ENCODE assay signal across 8 cellular contexts in the genomic region with DNA sequence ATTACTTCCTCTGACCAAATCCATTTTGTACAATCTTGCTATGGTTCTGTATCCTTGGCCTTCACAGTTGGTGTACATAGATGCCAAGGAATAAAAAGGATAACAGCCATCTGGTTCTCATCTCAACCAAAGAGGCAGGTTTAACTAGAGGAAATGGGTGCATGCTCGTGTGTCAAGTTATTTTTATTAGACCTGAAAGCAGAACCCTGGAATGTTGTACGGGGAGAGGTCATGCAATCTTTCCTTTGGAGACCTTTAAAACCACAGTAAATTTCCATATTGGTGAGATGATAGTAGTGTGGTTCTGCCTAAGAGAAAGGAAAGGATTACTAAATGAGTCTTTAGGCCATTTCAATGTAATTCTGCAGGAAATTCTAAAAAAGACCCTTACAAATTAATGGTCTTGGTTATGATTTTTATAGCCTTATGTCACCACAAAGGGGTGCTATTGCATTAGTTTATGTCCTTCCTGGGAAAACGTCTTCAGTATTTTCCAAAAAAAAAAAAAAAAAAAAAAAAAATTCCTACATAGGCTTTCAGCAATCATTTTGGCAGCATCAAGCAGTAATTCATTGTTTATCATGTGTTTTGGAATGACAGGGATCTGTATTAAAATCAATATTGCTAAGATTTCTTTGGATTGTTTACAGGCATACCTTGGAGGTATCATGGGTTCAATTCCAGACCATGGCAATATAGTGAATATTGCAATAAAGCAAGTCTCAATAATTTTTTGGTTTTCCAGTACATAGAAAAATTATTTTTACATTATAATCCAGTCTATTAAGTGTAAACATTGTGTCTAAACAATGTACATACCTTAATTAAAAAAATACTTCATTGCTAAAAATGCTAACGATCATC.
DNase-seq lines count a peak whose midpoint lies in the region; TF ChIP-seq lines count a peak whose summit lies in the region.

No MANE protein-coding gene starts in this region.

- no peak for TF ChIP-seq POLR2A in breast epithelium (IDR thresholded peaks at IDR 0.05)

- H2AFZ ChIP-seq in Loucy (ENCODE audit: low read length): no peak overlapping the region

- no peaks in the 10 kb centered on the region for H3K79me2 ChIP-seq in Loucy (ENCODE audit: insufficient read depth, low read length)

- H3K36me3 Mint-ChIP-seq in mesothelial cell of epicardium: no peaks in the 10 kb centered on the region

- DNase-seq in CD1c-positive myeloid dendritic cell (ENCODE audit: extremely low spot score) (peak; percentile 12), breast epithelium (ENCODE audit: low spot score in 2 of 2) (no peak), mesothelial cell of epicardium (ENCODE audit: low spot score in 2 of 2, unreplicated experiment in 2 of 2) (no peak), HPDE6-E6E7 (ENCODE audit: extremely low spot score) (no peak), COR-L47 (lab: John Stamatoyannopoulos, UW) (no peak), KG1 (lab: John Stamatoyannopoulos, UW) (no peak), HuH-7.5 (ENCODE audit: low spot score) (no peak)

- H3K4me3 ChIP-seq in Loucy (ENCODE audit: low read length, poor library complexity, severe bottlenecking) (no peak overlapping the region), breast epithelium (no peak overlapping the region)

- H3K4me2 ChIP-seq in Loucy (ENCODE audit: low read depth, low read length, poor library complexity, severe bottlenecking): no peak overlapping the region

- no peak overlapping the region for H3K27ac Mint-ChIP-seq in mesothelial cell of epicardium

- intact Hi-C loops in breast epithelium (cut with DNase I; ENCODE audit: low total_unique reads): no loop called here

- H3K36me3 ChIP-seq in Loucy (ENCODE audit: insufficient read depth, low read length) (no peaks in the 10 kb centered on the region), breast epithelium (no peaks in the 10 kb centered on the region)

- H4K20me1 ChIP-seq in Loucy (ENCODE audit: insufficient read depth, low read length, poor library complexity, severe bottlenecking): no peaks in the 10 kb centered on the region

- H3K4me1 ChIP-seq in Loucy (ENCODE audit: insufficient read depth, low read length, poor library complexity, severe bottlenecking) (no peaks in the 10 kb centered on the region), breast epithelium (no peaks in the 10 kb centered on the region)

- H3K27me3 ChIP-seq in Loucy (ENCODE audit: insufficient read depth, low read length, poor library complexity, severe bottlenecking): no peaks in the 10 kb centered on the region
- no peaks in the 10 kb centered on the region for H3K27me3 ChIP-seq in breast epithelium

- H3K4me1 Mint-ChIP-seq in mesothelial cell of epicardium: peaks cover 5% of the 10 kb centered on the region

- no peak overlapping the region for H3K27ac ChIP-seq in breast epithelium

- no peaks in the 10 kb centered on the region for H3K27me3 Mint-ChIP-seq in mesothelial cell of epicardium (ENCODE audit: low read depth)

- no peaks in the 10 kb centered on the region for H3K9me2 ChIP-seq in Loucy (replicated peaks; ENCODE audit: low read depth, low read length)

- no peak overlapping the region for H3K4me3 Mint-ChIP-seq in mesothelial cell of epicardium

- H3K9me3 ChIP-seq in Loucy (ENCODE audit: insufficient read depth, low read depth, low read length) (no peaks in the 10 kb centered on the region), breast epithelium (no peaks in the 10 kb centered on the region)

- H3K9me3 Mint-ChIP-seq in mesothelial cell of epicardium: no peaks in the 10 kb centered on the region

- TF ChIP-seq CTCF in Loucy (conservative IDR thresholded peaks at IDR 0.05; ENCODE audit: low read length) (peak; percentile 65), breast epithelium (IDR thresholded peaks at IDR 0.05) (peak in 2 of 3 donors; percentile 48 to 49), mesothelial cell of epicardium (IDR thresholded peaks at IDR 0.05; ENCODE audit: unreplicated experiment) (peak; percentile 72)

- H3F3A ChIP-seq in Loucy (ENCODE audit: low read depth): no peaks in the 10 kb centered on the region

- no peak overlapping the region for H3K9ac ChIP-seq in Loucy (ENCODE audit: low read depth, low read length, poor library complexity, severe bottlenecking)
